ENCODE assay signal across 10 cellular contexts in genomic region chr9:133396952-133397351, GRCh38. TPM values are rescaled to one million over a fixed set of nuclear protein-coding genes. Genes with fewer than 3 reads are reported as not detected.
DNase-seq lines count a peak whose midpoint lies in the region; ATAC-seq and TF ChIP-seq lines count a peak whose summit lies in the region.
"Had no signal": no experiment of that assay in that cellular context is flagged by ENCODE, and none has a peak within 500 bp of the region (broad histone marks: within the 10 kb centered on the region; RNA-seq: fewer than 3 reads in every experiment).

No MANE protein-coding gene starts in this region.

- no peak for TF ChIP-seq POLR2A in GM18505 (IDR thresholded peaks at IDR 0.05; ENCODE audit: borderline replicate concordance, extremely low read depth, insufficient read depth, insufficient read length)

- H3K4me2 ChIP-seq in fibroblast of lung (ENCODE audit: extremely low read depth, insufficient read depth, low read length): no peak overlapping the region

- no peaks in the 10 kb centered on the region for H3K36me3 Mint-ChIP-seq in activated CD4-positive, alpha-beta T cell treated with anti-CD3 and anti-CD28 coated beads, Interleukin-2, amount 10 ng/mL, durations not matched to agents 24 days and 14 days (ENCODE audit: low read depth)
- H3K36me3 Mint-ChIP-seq: mesothelial cell of epicardium had no signal

- H3K4me1 ChIP-seq in fibroblast of lung (ENCODE audit: control insufficient read depth, extremely low read depth, insufficient read depth, low read length) (no peaks in the 10 kb centered on the region), upper lobe of right lung (no peaks in the 10 kb centered on the region)

- H3K9ac ChIP-seq in fibroblast of lung (ENCODE audit: insufficient read depth, low read length): no peak overlapping the region

- peak; percentile 37 for ATAC-seq in stimulated activated naive CD8-positive, alpha-beta T cell treated with anti-CD3 and anti-CD28 coated beads, Interleukin-15, amount 100 ng/mL, for 72 hours
- no peak for ATAC-seq in stimulated activated naive CD8-positive, alpha-beta T cell treated with anti-CD3 and anti-CD28 coated beads, Interleukin-15, Interleukin-2, amounts not matched to agents 100 U/mL and 50 U/mL, for 24 hours
- ATAC-seq in upper lobe of right lung (peak; percentile 17), GM18505 (IDR thresholded peaks at IDR 0.05; ENCODE audit: unreplicated experiment) (no peak)

- no peaks in the 10 kb centered on the region for H3K4me1 Mint-ChIP-seq in stimulated activated naive CD8-positive, alpha-beta T cell treated with anti-CD3 and anti-CD28 coated beads, Interleukin-15, amount 100 ng/mL, for 72 hours
- no peaks in the 10 kb centered on the region for H3K4me1 Mint-ChIP-seq in activated CD4-positive, alpha-beta T cell treated with anti-CD3 and anti-CD28 coated beads, Interleukin-2, amount 10 ng/mL, durations not matched to agents 24 days and 14 days
- H3K4me1 Mint-ChIP-seq: mesothelial cell of epicardium had no signal

- H3K36me3 ChIP-seq in fibroblast of lung (ENCODE audit: control insufficient read depth, insufficient read depth, low read length): no peaks in the 10 kb centered on the region
- H3K36me3 ChIP-seq in upper lobe of right lung: no peaks in the 10 kb centered on the region

- peak; percentile 20 to 33 for TF ChIP-seq CTCF in fibroblast of lung (conservative IDR thresholded peaks at IDR 0.05 in 1 of 2, IDR thresholded peaks at IDR 0.05 in 1 of 2; ENCODE audit: low read depth in 1 of 2, low read length in 2 of 2)
- peak; percentile 23 for TF ChIP-seq CTCF in upper lobe of right lung (IDR thresholded peaks at IDR 0.05)

- H3K9me3 Mint-ChIP-seq in stimulated activated naive CD8-positive, alpha-beta T cell treated with anti-CD3 and anti-CD28 coated beads, Interleukin-15, amount 100 ng/mL, for 72 hours: no peaks in the 10 kb centered on the region
- no peaks in the 10 kb centered on the region for H3K9me3 Mint-ChIP-seq in activated CD4-positive, alpha-beta T cell treated with anti-CD3 and anti-CD28 coated beads, Interleukin-2, amount 10 ng/mL, durations not matched to agents 24 days and 14 days
- H3K9me3 Mint-ChIP-seq: mesothelial cell of epicardium had no signal

- H3K4me3 Mint-ChIP-seq in stimulated activated naive CD8-positive, alpha-beta T cell treated with anti-CD3 and anti-CD28 coated beads, Interleukin-15, amount 100 ng/mL, for 72 hours: no peak overlapping the region
- no peak overlapping the region for H3K4me3 Mint-ChIP-seq in activated CD4-positive, alpha-beta T cell treated with anti-CD3 and anti-CD28 coated beads, Interleukin-2, amount 10 ng/mL, durations not matched to agents 24 days and 14 days
- H3K4me3 Mint-ChIP-seq: mesothelial cell of epicardium had no signal

- H4K20me1 ChIP-seq in fibroblast of lung (ENCODE audit: control insufficient read depth, extremely low read depth, insufficient read depth, low read length): no peaks in the 10 kb centered on the region

- H3K4me3 ChIP-seq in fibroblast of lung (replicated peaks in 1 of 4; ENCODE audit: control extremely low read depth in 1 of 4, insufficient read depth in 1 of 4, low read depth in 3 of 4, low read length in 4 of 4) (no peak overlapping the region), upper lobe of right lung (no peak overlapping the region)

- intact Hi-C loops in upper lobe of right lung (cut with DNase I): no loop called here
- intact Hi-C loops in activated CD4-positive, alpha-beta T cell treated with anti-CD3 and anti-CD28 coated beads, Interleukin-2, amount 10 ng/mL, durations not matched to agents 24 days and 14 days (cut with micrococcal nuclease): no loop called here

- no peaks in the 10 kb centered on the region for H3K9me3 ChIP-seq in fibroblast of lung (ENCODE audit: control insufficient read depth, insufficient read depth, low read depth, low read length)
- no peaks in the 10 kb centered on the region for H3K9me3 ChIP-seq in upper lobe of right lung

- H3K27ac Mint-ChIP-seq in stimulated activated naive CD8-positive, alpha-beta T cell treated with anti-CD3 and anti-CD28 coated beads, Interleukin-15, amount 100 ng/mL, for 72 hours: no peak overlapping the region
- H3K27ac Mint-ChIP-seq in activated CD4-positive, alpha-beta T cell treated with anti-CD3 and anti-CD28 coated beads, Interleukin-2, amount 10 ng/mL, durations not matched to agents 24 days and 14 days: no peak overlapping the region
- H3K27ac Mint-ChIP-seq: mesothelial cell of epicardium had no signal

- H2AFZ ChIP-seq in fibroblast of lung (ENCODE audit: low read length): no peak overlapping the region

- H3K27me3 Mint-ChIP-seq in stimulated activated naive CD8-positive, alpha-beta T cell treated with anti-CD3 and anti-CD28 coated beads, Interleukin-15, amount 100 ng/mL, for 72 hours: peaks cover 12% of the 10 kb centered on the region
- H3K27me3 Mint-ChIP-seq in activated CD4-positive, alpha-beta T cell treated with anti-CD3 and anti-CD28 coated beads, Interleukin-2, amount 10 ng/mL, durations not matched to agents 24 days and 14 days: no peaks in the 10 kb centered on the region

- DNase-seq in stimulated activated naive CD8-positive, alpha-beta T cell treated with anti-CD3 and anti-CD28 coated beads, Interleukin-15, amount 100 ng/mL, for 72 hours: no peak
- no peak for DNase-seq in stimulated activated naive CD8-positive, alpha-beta T cell treated with anti-CD3 and anti-CD28 coated beads, Interleukin-15, Interleukin-2, amounts not matched to agents 100 U/mL and 50 U/mL, for 24 hours
- DNase-seq in OCI-M1 (lab: John Stamatoyannopoulos, UW) (peak; percentile 30), fibroblast of lung (ENCODE audit: low read depth in 2 of 2) (no peak), upper lobe of right lung (no peak), GF-D8 (lab: John Stamatoyannopoulos, UW) (no peak)
- no peak for DNase-seq in activated CD4-positive, alpha-beta T cell treated with anti-CD3 and anti-CD28 coated beads, Interleukin-2, amount 10 ng/mL, durations not matched to agents 24 days and 14 days

- H3K27ac ChIP-seq in fibroblast of lung (ENCODE audit: insufficient read depth, low read length) (no peak overlapping the region), upper lobe of right lung (no peak overlapping the region)
- H3K27ac ChIP-seq: RWPE1 had no signal

- H3K27me3 ChIP-seq in fibroblast of lung (ENCODE audit: control insufficient read depth, insufficient read depth, low read length): peaks cover 3% of the 10 kb centered on the region
- peaks cover 16% of the 10 kb centered on the region for H3K27me3 ChIP-seq in upper lobe of right lung

- no peaks in the 10 kb centered on the region for H3K79me2 ChIP-seq in fibroblast of lung (ENCODE audit: control insufficient read depth, insufficient read depth, low read length)

RNA-seq across cellular contexts. Expression of gene STKLD1, which starts 20.8 kb away (rescaled TPM):
- 0.51 and 0.99 TPM in 2 replicates for total RNA-seq in fibroblast of lung
- 0.62 and 0.79 TPM in 2 replicates for polyA plus RNA-seq in fibroblast of lung
- 0.53 and 1.3 TPM in 2 replicates for polyA plus RNA-seq in fibroblast of lung (2012)
- polyA minus RNA-seq in fibroblast of lung (ENCODE audit: low replicate concordance): 1.3 TPM in 1 of 2 replicates, not detected in the other
- total RNA-seq in upper lobe of right lung: 1.2 TPM
- 0.16 and 0.33 TPM in 2 replicates for total RNA-seq in activated CD4-positive, alpha-beta T cell treated with anti-CD3 and anti-CD28 coated beads, Interleukin-2, amount 10 ng/mL, durations not matched to agents 24 days and 14 days

RNA-seq across cellular contexts. Expression of gene REXO4, which starts 20.9 kb away (rescaled TPM):
- 21.1 and 21.3 TPM in 2 replicates for total RNA-seq in fibroblast of lung
- polyA plus RNA-seq in fibroblast of lung: 16.6 and 17.2 TPM in 2 replicates
- polyA plus RNA-seq in fibroblast of lung (2012): 17.6 and 22.0 TPM in 2 replicates
- 14.2 and 18.7 TPM in 2 replicates for polyA minus RNA-seq in fibroblast of lung (ENCODE audit: low replicate concordance)
- 22.6 TPM for total RNA-seq in upper lobe of right lung
- 39.9 and 42.3 TPM in 2 replicates for total RNA-seq in activated CD4-positive, alpha-beta T cell treated with anti-CD3 and anti-CD28 coated beads, Interleukin-2, amount 10 ng/mL, durations not matched to agents 24 days and 14 days

RNA-seq across cellular contexts. Expression of gene SURF4, which starts 21.1 kb away (rescaled TPM):
- total RNA-seq in fibroblast of lung: 295 and 338 TPM in 2 replicates
- 358 and 384 TPM in 2 replicates for polyA plus RNA-seq in fibroblast of lung
- polyA plus RNA-seq in fibroblast of lung (2012): 290 and 306 TPM in 2 replicates
- polyA minus RNA-seq in fibroblast of lung (ENCODE audit: low replicate concordance): 877 and 1,013 TPM in 2 replicates
- total RNA-seq in upper lobe of right lung: 142 TPM
- total RNA-seq in activated CD4-positive, alpha-beta T cell treated with anti-CD3 and anti-CD28 coated beads, Interleukin-2, amount 10 ng/mL, durations not matched to agents 24 days and 14 days: 235 and 240 TPM in 2 replicates

RNA-seq across cellular contexts. Expression of gene ADAMTS13, which starts 25.2 kb away (rescaled TPM):
- 2.3 and 3.1 TPM in 2 replicates for total RNA-seq in fibroblast of lung
- polyA plus RNA-seq in fibroblast of lung: 0.45 and 0.78 TPM in 2 replicates
- polyA plus RNA-seq in fibroblast of lung (2012): 1.3 and 1.4 TPM in 2 replicates
- 0.11 and 1.5 TPM in 2 replicates for polyA minus RNA-seq in fibroblast of lung (ENCODE audit: low replicate concordance)
- 2.0 TPM for total RNA-seq in upper lobe of right lung
- total RNA-seq in activated CD4-positive, alpha-beta T cell treated with anti-CD3 and anti-CD28 coated beads, Interleukin-2, amount 10 ng/mL, durations not matched to agents 24 days and 14 days: 1.3 and 1.5 TPM in 2 replicates

RNA-seq across cellular contexts. Expression of gene SURF2, which starts 40.6 kb away (rescaled TPM):
- total RNA-seq in fibroblast of lung (13.9 and 20.3 TPM in 2 replicates), upper lobe of right lung (12.0 TPM)
- polyA plus RNA-seq in fibroblast of lung: 11.2 and 16.5 TPM in 2 replicates
- polyA plus RNA-seq in fibroblast of lung (2012): 22.3 and 30.3 TPM in 2 replicates
- 5.1 and 5.8 TPM in 2 replicates for polyA minus RNA-seq in fibroblast of lung (ENCODE audit: low replicate concordance)
- 28.5 and 29.3 TPM in 2 replicates for total RNA-seq in activated CD4-positive, alpha-beta T cell treated with anti-CD3 and anti-CD28 coated beads, Interleukin-2, amount 10 ng/mL, durations not matched to agents 24 days and 14 days

Comparison
In these comparisons a context has a peak if more than half of its experiments do, and no peak if none do; other contexts are left out.
1. ATAC-seq: peak in stimulated activated naive CD8-positive, alpha-beta T cell treated with anti-CD3 and anti-CD28 coated beads, Interleukin-15, amount 100 ng/mL, for 72 hours (single experiment) and upper lobe of right lung (single experiment); none in stimulated activated naive CD8-positive, alpha-beta T cell treated with anti-CD3 and anti-CD28 coated beads, Interleukin-15, Interleukin-2, amounts not matched to agents 100 U/mL and 50 U/mL, for 24 hours (single experiment) and GM18505 (single experiment).